28 cellular contexts compared by ENCODE assay signal in genomic region chr2:112034924-112035323, GRCh38.
"Had no signal": no experiment of that assay in that cellular context is flagged by ENCODE, and none has a peak within 500 bp of the region (broad histone marks: within the 10 kb centered on the region; RNA-seq: fewer than 3 reads in every experiment).

No MANE protein-coding gene starts in this region.

- DNase-seq: natural killer cell; occipital lobe; ovary; posterior cingulate gyrus; psoas muscle; right cardiac atrium; spleen; stimulated activated CD4-positive, alpha-beta T cell treated with anti-CD3 and anti-CD28 coated beads, Interleukin-12 subunit alpha, Interleukin-12 subunit beta, amount 100 ng/mL, for 4 hours; stimulated activated CD4-positive, alpha-beta T cell treated with anti-CD3 and anti-CD28 coated beads, Interleukin-1b, Interleukin-23, amount 100 ng/mL, for 48 hours; stimulated activated CD4-positive, alpha-beta T cell treated with anti-CD3 and anti-CD28 coated beads, Interleukin-4, amount 100 ng/mL, for 1 hour; stimulated activated CD4-positive, alpha-beta T cell treated with anti-CD3 and anti-CD28 coated beads, Interleukin-4, amount 100 ng/mL, for 4 hours; stimulated activated CD8-positive, alpha-beta memory T cell treated with anti-CD3 and anti-CD28 coated beads, Interleukin-4, amount 100 ng/mL, for 48 hours; stimulated activated naive CD4-positive, alpha-beta T cell; stimulated activated naive CD8-positive, alpha-beta T cell treated with anti-CD3 and anti-CD28 coated beads, Interleukin-15, amount 100 ng/mL, for 72 hours; stimulated activated naive CD8-positive, alpha-beta T cell treated with anti-CD3 and anti-CD28 coated beads, Interleukin-15, Interleukin-2, amounts not matched to agents 100 U/mL and 50 U/mL, for 24 hours; substantia nigra; testis; tibial artery; transverse colon; upper lobe of right lung; uterus had no signal

- H3K4me1 ChIP-seq: parathyroid adenoma, uterus had no signal

- H2AFZ ChIP-seq: neural progenitor cell, parathyroid adenoma had no signal

- H3K4me2 ChIP-seq: neural progenitor cell, smooth muscle cell had no signal

- ATAC-seq: natural killer cell; psoas muscle; right cardiac atrium; sciatic nerve; stimulated activated memory B cell treated with anti-CD40 and anti-IgM and Interleukin-4, amounts not matched to agents 10 μg/mL and 1 μg/mL and 100 μg/mL, for 72 hours; stimulated activated naive CD8-positive, alpha-beta T cell treated with anti-CD3 and anti-CD28 coated beads, Interleukin-15, amount 100 ng/mL, for 72 hours; stimulated activated naive CD8-positive, alpha-beta T cell treated with anti-CD3 and anti-CD28 coated beads, Interleukin-15, Interleukin-2, amounts not matched to agents 100 U/mL and 50 U/mL, for 24 hours; upper lobe of right lung had no signal

- H3K36me3 ChIP-seq: neural progenitor cell, ovary, spleen, suprapubic skin, tibial artery, transverse colon, upper lobe of right lung, uterus had no signal

- H3K27ac ChIP-seq: neural progenitor cell, ovary, parathyroid adenoma, psoas muscle, suprapubic skin, testis, transverse colon, upper lobe of right lung, uterus had no signal

- H3K9me3 ChIP-seq: ovary, psoas muscle, suprapubic skin, testis, tibial artery, transverse colon, upper lobe of right lung, uterus had no signal

- H3K4me3 ChIP-seq: neural progenitor cell, ovary, psoas muscle, skin epidermis, smooth muscle cell, spleen, suprapubic skin, testis, tibial artery, transverse colon, upper lobe of right lung, uterus had no signal

- H3K27me3 ChIP-seq: neural progenitor cell, ovary, spleen, suprapubic skin, testis, tibial artery, transverse colon, upper lobe of right lung, uterus had no signal

- H3K79me2 ChIP-seq: parathyroid adenoma had no signal

- H3K9ac ChIP-seq: neural progenitor cell, parathyroid adenoma had no signal
